In genomic region chr1:23484253-23485001, GRCh38 we compare ENCODE assay signal across 8 cellular contexts. TPM values are rescaled to one million over a fixed set of nuclear protein-coding genes. Genes with fewer than 3 reads are reported as not detected.
DNase-seq lines count a peak whose midpoint lies in the region; ATAC-seq and TF ChIP-seq lines count a peak whose summit lies in the region.

No MANE protein-coding gene starts in this region.

- H3K27me3 Mint-ChIP-seq in activated CD4-positive, alpha-beta T cell treated with anti-CD3 and anti-CD28 coated beads, Interleukin-2, amount 10 ng/mL, durations not matched to agents 7 days and 5 days = peaks cover 63% of the 10 kb centered on the region

- no peaks in the 10 kb centered on the region for H3K9me3 Mint-ChIP-seq in activated CD4-positive, alpha-beta T cell treated with anti-CD3 and anti-CD28 coated beads, Interleukin-2, amount 10 ng/mL, durations not matched to agents 7 days and 5 days

- POLR2A ChIA-PET in activated CD4-positive, alpha-beta T cell treated with anti-CD3 and anti-CD28 coated beads, Interleukin-2, amount 10 ng/mL, durations not matched to agents 7 days and 5 days (lab: Charles Lee) = interaction anchor here (0.5 kb wide), 1 partner anchor 25 kb away, joined by 3 read pairs; no protein-coding TSS in a partner anchor

- CTCF ChIA-PET in activated CD4-positive, alpha-beta T cell treated with anti-CD3 and anti-CD28 coated beads, Interleukin-2, amount 10 ng/mL, durations not matched to agents 7 days and 5 days (lab: Charles Lee) = interaction anchor here (0.9 to 3.6 kb wide), 5 partner anchors 13 to 178 kb away, joined by 3 to 16 read pairs (median 4); no protein-coding TSS in a partner anchor

- H3K27ac Mint-ChIP-seq in activated CD4-positive, alpha-beta T cell treated with anti-CD3 and anti-CD28 coated beads, Interleukin-2, amount 10 ng/mL, durations not matched to agents 7 days and 5 days = peak overlapping the region; percentile 78

- H3K4me3 Mint-ChIP-seq in activated CD4-positive, alpha-beta T cell treated with anti-CD3 and anti-CD28 coated beads, Interleukin-2, amount 10 ng/mL, durations not matched to agents 7 days and 5 days = peak overlapping the region; percentile 88

- intact Hi-C loops in left colon (cut with DNase I, micrococcal nuclease) = no loop called here

- ATAC-seq in HG02759 (IDR thresholded peaks at IDR 0.05; ENCODE audit: unreplicated experiment) (peak; percentile 58), left colon (peak; percentile 87), HG03565 (IDR thresholded peaks at IDR 0.05; ENCODE audit: unreplicated experiment) (no peak)

- DNase-seq in DMS53 (lab: John Stamatoyannopoulos, UW) (peak; percentile 94), NCI-H345 (lab: John Stamatoyannopoulos, UW) (peak; percentile 88), coronary artery (ENCODE audit: low spot score) (peak; percentile 95), left colon (peak; percentile 96)
- peak; percentile 95 for DNase-seq in activated CD4-positive, alpha-beta T cell treated with anti-CD3 and anti-CD28 coated beads, Interleukin-2, amount 10 ng/mL, durations not matched to agents 7 days and 5 days
- DNase-seq in stimulated activated CD4-positive, alpha-beta T cell treated with anti-CD3 and anti-CD28 coated beads, Interleukin-1b, Interleukin-23, amount 100 ng/mL, for 4 hours (ENCODE audit: low read depth in 2 of 2) = peak; percentile 88 to 90

- H3K36me3 Mint-ChIP-seq in activated CD4-positive, alpha-beta T cell treated with anti-CD3 and anti-CD28 coated beads, Interleukin-2, amount 10 ng/mL, durations not matched to agents 7 days and 5 days (ENCODE audit: low read depth) = no peaks in the 10 kb centered on the region

- peak overlapping the region; percentile 70 to 96 for H3K27ac ChIP-seq in coronary artery

- peak overlapping the region; percentile 99 for H3K4me3 ChIP-seq in coronary artery

- peaks cover 18% of the 10 kb centered on the region for H3K4me1 Mint-ChIP-seq in activated CD4-positive, alpha-beta T cell treated with anti-CD3 and anti-CD28 coated beads, Interleukin-2, amount 10 ng/mL, durations not matched to agents 7 days and 5 days

- no peak for TF ChIP-seq CTCF in coronary artery (IDR thresholded peaks at IDR 0.05)

RNA-seq across cellular contexts. Expression of gene ASAP3, which starts 0.4 kb away (rescaled TPM):
- total RNA-seq in activated CD4-positive, alpha-beta T cell treated with anti-CD3 and anti-CD28 coated beads, Interleukin-2, amount 10 ng/mL, durations not matched to agents 7 days and 5 days = under 1 TPM; 0.25 to 0.52 TPM
- 10 to 100 TPM; 33.9 to 47.1 TPM for total RNA-seq in left colon

RNA-seq across cellular contexts. Expression of gene E2F2, which starts 46.6 kb away (rescaled TPM):
- total RNA-seq in activated CD4-positive, alpha-beta T cell treated with anti-CD3 and anti-CD28 coated beads, Interleukin-2, amount 10 ng/mL, durations not matched to agents 7 days and 5 days = 100 to 1,000 TPM; 107 to 112 TPM
- 10 to 100 TPM; 10.9 to 12.1 TPM for total RNA-seq in left colon

RNA-seq across cellular contexts. Expression of gene TCEA3, which starts 59.9 kb away (rescaled TPM):
- total RNA-seq in activated CD4-positive, alpha-beta T cell treated with anti-CD3 and anti-CD28 coated beads, Interleukin-2, amount 10 ng/mL, durations not matched to agents 7 days and 5 days = 10 to 100 TPM; 18.3 to 19.5 TPM
- total RNA-seq in left colon = 100 to 1,000 TPM; 147 to 186 TPM

Comparison
In these comparisons a context has a peak if more than half of its experiments do, and no peak if none do; other contexts are left out.
1. RNA of gene ASAP3, which starts 0.4 kb away (total RNA-seq): 33.9 to 47.1 TPM in left colon; 0.25 to 0.52 TPM in activated CD4-positive, alpha-beta T cell treated with anti-CD3 and anti-CD28 coated beads, Interleukin-2, amount 10 ng/mL, durations not matched to agents 7 days and 5 days; every median in the first group is over 10 times any median in the second.
2. RNA of gene E2F2, which starts 46.6 kb away (total RNA-seq): 107 to 112 TPM in activated CD4-positive, alpha-beta T cell treated with anti-CD3 and anti-CD28 coated beads, Interleukin-2, amount 10 ng/mL, durations not matched to agents 7 days and 5 days; 10.9 to 12.1 TPM in left colon; every median in the first group is over 4 times any median in the second.
3. RNA of gene TCEA3, which starts 59.9 kb away (total RNA-seq): 147 to 186 TPM in left colon; 18.3 to 19.5 TPM in activated CD4-positive, alpha-beta T cell treated with anti-CD3 and anti-CD28 coated beads, Interleukin-2, amount 10 ng/mL, durations not matched to agents 7 days and 5 days; every median in the first group is over 4 times any median in the second.
4. Peak in every context shown above with its lines, with median percentiles within 50 percentile points of each other: DNase-seq.